1 cellular context compared by ENCODE assay signal in the genomic region with DNA sequence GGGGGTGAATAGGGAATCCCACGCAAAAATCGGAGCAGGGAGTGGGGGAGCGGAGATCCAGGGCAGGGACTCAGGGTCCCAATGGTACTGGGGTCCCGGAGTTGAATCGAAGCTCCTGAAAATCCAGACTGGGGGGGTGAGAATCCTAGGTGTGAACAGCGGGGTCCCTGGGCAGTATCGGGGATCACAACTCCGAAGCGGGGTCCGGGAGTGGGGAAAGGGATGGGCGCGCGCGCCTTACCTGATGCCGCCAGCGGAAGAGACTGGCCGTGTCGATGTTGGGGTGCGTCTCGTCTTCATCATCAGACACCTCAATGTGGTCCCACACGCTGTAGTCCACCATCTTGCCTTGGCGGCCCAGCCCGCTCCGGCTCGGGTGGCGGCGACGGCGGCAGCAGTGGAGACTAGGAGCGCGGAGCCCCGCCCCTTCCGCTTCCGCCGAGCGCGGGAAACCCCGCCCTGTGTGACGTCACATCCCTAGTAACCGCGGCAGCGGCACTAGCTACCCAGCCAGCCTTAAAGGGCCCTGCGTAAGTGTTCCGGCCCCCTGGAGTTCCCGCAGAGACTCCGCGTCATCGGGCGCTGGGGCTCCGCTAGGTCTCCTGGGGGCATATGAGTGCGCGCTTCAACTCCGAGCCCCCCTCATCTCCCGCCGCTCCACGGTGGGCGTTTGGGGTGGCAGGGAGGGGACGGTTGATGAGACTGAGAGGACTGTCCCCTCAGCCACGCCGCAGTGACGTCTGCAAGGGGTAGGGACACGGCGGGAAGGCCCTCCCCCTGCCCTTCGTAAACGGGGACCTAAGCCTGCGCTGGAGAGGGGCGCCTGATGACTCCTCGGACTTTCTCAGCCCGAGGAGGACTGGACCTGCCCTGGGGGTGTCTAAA.
TF ChIP-seq lines count a peak whose summit lies in the region.

TSS of gene CDC37 (minus strand) at position 406 of the 885 bp plus-strand sequence. CDS start at position 343, 63 bp downstream.

TF ChIP-seq in H1, 55 proteins besides CTCF, POLR2A, EP300 and RAD21 (continued from another document):
- no peak for TF ChIP-seq CHD7 (IDR thresholded peaks at IDR 0.05; ENCODE audit: insufficient replicate concordance, low read length)
- peak; percentile 52; the same call in 1 of the 2 replicates for TF ChIP-seq SP1 (IDR thresholded peaks at IDR 0.05; ENCODE audit: low read depth, low read length)
- peak; percentile 89 for TF ChIP-seq YY1 (IDR thresholded peaks at IDR 0.05; ENCODE audit: low read depth, low read length)
- TF ChIP-seq EZH2 (IDR thresholded peaks at IDR 0.05; ENCODE audit: low read depth, low read length, severe bottlenecking), result no peak
- peak; percentile 85 for TF ChIP-seq TAF1 (IDR thresholded peaks at IDR 0.05; ENCODE audit: low read depth, low read length)
- no peak for TF ChIP-seq TEAD4 (IDR thresholded peaks at IDR 0.05; ENCODE audit: low read depth, low read length)
- TF ChIP-seq BRCA1 (IDR thresholded peaks at IDR 0.05; ENCODE audit: low read depth, low read length), result no peak
- no peak for TF ChIP-seq BACH1 (IDR thresholded peaks at IDR 0.05; ENCODE audit: low read length)
- no peak for TF ChIP-seq CHD2 (IDR thresholded peaks at IDR 0.05; ENCODE audit: low read length)
- 0 out of 2 replicates have a peak, but pooled peaks have one; percentile 9 for TF ChIP-seq SIX5 (IDR thresholded peaks at IDR 0.05; ENCODE audit: low read depth, low read length)
- TF ChIP-seq KDM4A (IDR thresholded peaks at IDR 0.05; ENCODE audit: low read depth, low read length, severe bottlenecking), result peak; percentile 72
- no peak for TF ChIP-seq CHD1 (IDR thresholded peaks at IDR 0.05; ENCODE audit: low read depth, low read length)
- no peak for TF ChIP-seq KDM1A (IDR thresholded peaks at IDR 0.05; ENCODE audit: borderline replicate concordance, low read length)
- TF ChIP-seq, protein P1, sequence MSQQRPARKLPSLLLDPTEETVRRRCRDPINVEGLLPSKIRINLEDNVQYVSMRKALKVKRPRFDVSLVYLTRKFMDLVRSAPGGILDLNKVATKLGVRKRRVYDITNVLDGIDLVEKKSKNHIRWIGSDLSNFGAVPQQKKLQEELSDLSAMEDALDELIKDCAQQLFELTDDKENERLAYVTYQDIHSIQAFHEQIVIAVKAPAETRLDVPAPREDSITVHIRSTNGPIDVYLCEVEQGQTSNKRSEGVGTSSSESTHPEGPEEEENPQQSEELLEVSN (IDR thresholded peaks at IDR 0.05), result no peak
- peak; percentile 91; the same call in 1 of the 2 replicates for TF ChIP-seq GABPA (IDR thresholded peaks at IDR 0.05; ENCODE audit: borderline replicate concordance, insufficient read depth, low read length)
- peak; percentile 61; the same call in 1 of the 2 replicates for TF ChIP-seq TBP (IDR thresholded peaks at IDR 0.05; ENCODE audit: low read depth, low read length)
- no peak for TF ChIP-seq ZNF274 (IDR thresholded peaks at IDR 0.05; ENCODE audit: borderline replicate concordance, extremely low read depth, low read length)
- TF ChIP-seq SAP30 (IDR thresholded peaks at IDR 0.05; ENCODE audit: insufficient read depth, insufficient replicate concordance, low read length), result peak; percentile 92
- peak; percentile 55 for TF ChIP-seq ASH2L (IDR thresholded peaks at IDR 0.05; ENCODE audit: low read length)
- peak; percentile 66 to 98; a peak in 2 of 4 replicates for TF ChIP-seq SIN3A (conservative IDR thresholded peaks at IDR 0.05 in 1 of 2, IDR thresholded peaks at IDR 0.05 in 1 of 2; ENCODE audit: low read depth in 1 of 2, low read length in 2 of 2)
- no peak for TF ChIP-seq GTF2F1 (IDR thresholded peaks at IDR 0.05; ENCODE audit: borderline replicate concordance, low read depth, low read length)
- TF ChIP-seq CEBPB (IDR thresholded peaks at IDR 0.05; ENCODE audit: low read depth, low read length), result no peak
- TF ChIP-seq, protein P2, sequence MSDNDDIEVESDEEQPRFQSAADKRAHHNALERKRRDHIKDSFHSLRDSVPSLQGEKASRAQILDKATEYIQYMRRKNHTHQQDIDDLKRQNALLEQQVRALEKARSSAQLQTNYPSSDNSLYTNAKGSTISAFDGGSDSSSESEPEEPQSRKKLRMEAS (IDR thresholded peaks at IDR 0.05), result peak; percentile 35; the same call in 1 of the 2 replicates
- peak in 1 of 2 experiments; percentile 87; a peak in 3 of 4 replicates for TF ChIP-seq HDAC2 (IDR thresholded peaks at IDR 0.05; ENCODE audit: borderline replicate concordance in 1 of 2, low read depth in 2 of 2, low read length in 2 of 2)
- no peak for TF ChIP-seq SRF (IDR thresholded peaks at IDR 0.05; ENCODE audit: low read depth, low read length)
- TF ChIP-seq SIRT6 (IDR thresholded peaks at IDR 0.05; ENCODE audit: low read length), result no peak
- TF ChIP-seq NRF1 (IDR thresholded peaks at IDR 0.05; ENCODE audit: low read depth, low read length), result no peak
- TF ChIP-seq SP4 (IDR thresholded peaks at IDR 0.05; ENCODE audit: low read length), result no peak
- no peak for TF ChIP-seq TCF12 (IDR thresholded peaks at IDR 0.05; ENCODE audit: low read depth, low read length)
- TF ChIP-seq CBX8 (IDR thresholded peaks at IDR 0.05; ENCODE audit: borderline replicate concordance, low read depth, low read length), result no peak
- TF ChIP-seq JUND (IDR thresholded peaks at IDR 0.05; ENCODE audit: low read length), result 0 out of 2 replicates have a peak, but pooled peaks have one; percentile 24
- TF ChIP-seq KDM5A (IDR thresholded peaks at IDR 0.05; ENCODE audit: low read length), result peak; percentile 48; the same call in 1 of the 2 replicates
- TF ChIP-seq CREB1 (IDR thresholded peaks at IDR 0.05), result peak; percentile 91
- no peak for TF ChIP-seq NANOG (IDR thresholded peaks at IDR 0.05; ENCODE audit: insufficient read depth, low read depth, low read length, poor library complexity, severe bottlenecking)
- no peak for TF ChIP-seq EGR1 (IDR thresholded peaks at IDR 0.05; ENCODE audit: borderline replicate concordance, low read depth, low read length)
- TF ChIP-seq POLR2AphosphoS5 (IDR thresholded peaks at IDR 0.05; ENCODE audit: low read depth, low read length), result peak; percentile 91; the same call in 1 of the 2 replicates
- TF ChIP-seq PHF8 (conservative IDR thresholded peaks at IDR 0.05; ENCODE audit: low read depth, low read length), result peak; percentile 91
- no peak for TF ChIP-seq ATF2 (IDR thresholded peaks at IDR 0.05; ENCODE audit: low read length)
- peak; percentile 43; the same call in 1 of the 2 replicates for TF ChIP-seq RBBP5 (IDR thresholded peaks at IDR 0.05; ENCODE audit: borderline replicate concordance, low read depth, low read length)
- TF ChIP-seq CTBP2 (IDR thresholded peaks at IDR 0.05; ENCODE audit: borderline replicate concordance, insufficient read depth, insufficient read length, low read length), result peak; percentile 11
- no peak for TF ChIP-seq SP2 (IDR thresholded peaks at IDR 0.05; ENCODE audit: low read length)
- peak; percentile 57 for TF ChIP-seq TAF7 (optimal IDR thresholded peaks at IDR 0.05; ENCODE audit: borderline replicate concordance, low read depth, low read length)
